ENCODE assay signal across 8 cellular contexts in genomic region chr1:41919764-41920397, GRCh38. TPM values are rescaled to one million over a fixed set of nuclear protein-coding genes. Genes with fewer than 3 reads are reported as not detected.
A peak's percentile ranks its signal among the peaks of the same experiment; 100 is the strongest.
DNase-seq lines count a peak whose midpoint lies in the region; ATAC-seq and TF ChIP-seq lines count a peak whose summit lies in the region.

No MANE protein-coding gene starts in this region.

- peaks cover 24% of the 10 kb centered on the region for H3K4me1 Mint-ChIP-seq in endothelial cell (ENCODE audit: unreplicated experiment)

- H3K27me3 Mint-ChIP-seq in endothelial cell (ENCODE audit: unreplicated experiment) = peaks cover 1% of the 10 kb centered on the region

- no peaks in the 10 kb centered on the region for H3K9me3 Mint-ChIP-seq in endothelial cell (ENCODE audit: unreplicated experiment)

- CTCF ChIA-PET in HEK293T (lab: Yijun Ruan, JAX) = interaction anchor here (1.2 kb wide), 1 partner anchor 108 kb away, joined by 3 read pairs; no protein-coding TSS in a partner anchor

- ATAC-seq in Right ventricle myocardium superior (ENCODE audit: poor library complexity) = peak; percentile 71

- no peak overlapping the region for H3K27ac Mint-ChIP-seq in endothelial cell (ENCODE audit: unreplicated experiment)

- peak; percentile 69 for DNase-seq in ELR (ENCODE audit: low read depth)
- peak; percentile 75 for DNase-seq in HEK293T (ENCODE audit: extremely low spot score)
- peak; percentile 71 for DNase-seq in NCI-H524 treated with DMSO at 0.1 percent for 48 hours (lab: John Stamatoyannopoulos, UW)
- DNase-seq in activated CD8-positive, alpha-beta memory T cell treated with anti-CD3 and anti-CD28 coated beads, Interleukin-2, amount 50 U/mL, for 48 hours = peak; percentile 88
- peak; percentile 71 for DNase-seq in Right ventricle myocardium superior
- DNase-seq in retina = peak; percentile 87
- no peak for DNase-seq in endothelial cell (ENCODE audit: low spot score)
- DNase-seq in foreskin melanocyte = no peak

- no peak for TF ChIP-seq CTCF in endothelial cell (IDR thresholded peaks at IDR 0.05; ENCODE audit: unreplicated experiment)

- POLR2A ChIA-PET in HEK293T (lab: Yijun Ruan, JAX) = interaction anchor here (0.6 to 1.3 kb wide), 6 partner anchors 10 to 414 kb away, joined by 3 to 4 read pairs (median 3); no protein-coding TSS in a partner anchor

- no peak overlapping the region for H3K4me3 Mint-ChIP-seq in endothelial cell (ENCODE audit: unreplicated experiment)

- H3K36me3 Mint-ChIP-seq in endothelial cell (ENCODE audit: low read depth, unreplicated experiment) = peaks cover 4% of the 10 kb centered on the region

- intact Hi-C loops in Right ventricle myocardium superior (cut with DNase I) = loop anchor here (10.0 kb wide), 1 partner anchor 125 kb away; no protein-coding TSS in a partner anchor

TF ChIP-seq in HEK293T, 16 proteins besides CTCF, POLR2A, EP300 and RAD21:
- TF ChIP-seq PKNOX1 (IDR thresholded peaks at IDR 0.05) (peak; percentile 90), NFRKB (IDR thresholded peaks at IDR 0.05) (no peak), FOXA1 (IDR thresholded peaks at IDR 0.05) (no peak), TARDBP (IDR thresholded peaks at IDR 0.05) (no peak), HDGF (IDR thresholded peaks at IDR 0.05; ENCODE audit: borderline replicate concordance) (no peak), FOXM1 (IDR thresholded peaks at IDR 0.05; ENCODE audit: borderline replicate concordance) (no peak), ARNT (IDR thresholded peaks at IDR 0.05) (no peak), ZNF384 (IDR thresholded peaks at IDR 0.05) (no peak), ELF4 (IDR thresholded peaks at IDR 0.05) (no peak), L3MBTL2 (conservative IDR thresholded peaks at IDR 0.05) (peak; percentile 66), BHLHE40 (IDR thresholded peaks at IDR 0.05; ENCODE audit: borderline replicate concordance) (no peak), LEF1 (IDR thresholded peaks at IDR 0.05; ENCODE audit: borderline replicate concordance) (no peak), SP1 (IDR thresholded peaks at IDR 0.05) (no peak), CTBP1 (IDR thresholded peaks at IDR 0.05; ENCODE audit: borderline replicate concordance) (no peak), FOXK2 (IDR thresholded peaks at IDR 0.05) (no peak), SUZ12 (IDR thresholded peaks at IDR 0.05) (no peak)

RNA-seq across cellular contexts. Expression of gene HIVEP3, which starts 1.2 kb away (rescaled TPM):
- total RNA-seq in Right ventricle myocardium superior (6.4 TPM), endothelial cell (ENCODE audit: unreplicated experiment) (8.9 TPM)

Comparison
In these comparisons a context has a peak if more than half of its experiments do, and no peak if none do; other contexts are left out.
1. DNase-seq: peak in ELR (single experiment), HEK293T (single experiment), NCI-H524 treated with DMSO at 0.1 percent for 48 hours (single experiment), activated CD8-positive, alpha-beta memory T cell treated with anti-CD3 and anti-CD28 coated beads, Interleukin-2, amount 50 U/mL, for 48 hours (single experiment), Right ventricle myocardium superior (single experiment) and retina (single experiment); none in endothelial cell (single experiment) and foreskin melanocyte (single experiment).